1 cellular context compared by ENCODE assay signal in the genomic region with DNA sequence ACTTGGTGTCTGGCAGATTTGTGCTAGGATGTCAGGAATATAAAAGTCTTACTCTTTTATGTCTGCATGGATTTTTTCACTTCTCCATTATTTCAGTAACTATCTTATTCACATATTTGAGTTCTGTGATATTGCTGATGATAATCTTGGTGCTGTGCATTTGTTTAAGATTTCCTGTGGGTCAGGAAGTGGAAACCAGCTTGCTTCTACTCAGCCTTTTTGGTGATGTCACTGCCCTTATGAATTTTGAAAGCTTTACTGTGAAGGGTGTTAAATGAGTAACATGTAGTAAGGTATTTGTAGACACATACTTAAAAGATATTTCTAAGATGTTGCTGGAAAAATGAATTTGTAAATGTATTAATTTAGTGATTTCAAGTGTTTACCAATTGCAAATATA.
TF ChIP-seq lines count a peak whose summit lies in the region.

No MANE protein-coding gene starts in this region.

TF ChIP-seq in GM12878, 131 proteins besides CTCF, POLR2A, EP300 and RAD21 (continued from another document):
- TF ChIP-seq, protein P1, sequence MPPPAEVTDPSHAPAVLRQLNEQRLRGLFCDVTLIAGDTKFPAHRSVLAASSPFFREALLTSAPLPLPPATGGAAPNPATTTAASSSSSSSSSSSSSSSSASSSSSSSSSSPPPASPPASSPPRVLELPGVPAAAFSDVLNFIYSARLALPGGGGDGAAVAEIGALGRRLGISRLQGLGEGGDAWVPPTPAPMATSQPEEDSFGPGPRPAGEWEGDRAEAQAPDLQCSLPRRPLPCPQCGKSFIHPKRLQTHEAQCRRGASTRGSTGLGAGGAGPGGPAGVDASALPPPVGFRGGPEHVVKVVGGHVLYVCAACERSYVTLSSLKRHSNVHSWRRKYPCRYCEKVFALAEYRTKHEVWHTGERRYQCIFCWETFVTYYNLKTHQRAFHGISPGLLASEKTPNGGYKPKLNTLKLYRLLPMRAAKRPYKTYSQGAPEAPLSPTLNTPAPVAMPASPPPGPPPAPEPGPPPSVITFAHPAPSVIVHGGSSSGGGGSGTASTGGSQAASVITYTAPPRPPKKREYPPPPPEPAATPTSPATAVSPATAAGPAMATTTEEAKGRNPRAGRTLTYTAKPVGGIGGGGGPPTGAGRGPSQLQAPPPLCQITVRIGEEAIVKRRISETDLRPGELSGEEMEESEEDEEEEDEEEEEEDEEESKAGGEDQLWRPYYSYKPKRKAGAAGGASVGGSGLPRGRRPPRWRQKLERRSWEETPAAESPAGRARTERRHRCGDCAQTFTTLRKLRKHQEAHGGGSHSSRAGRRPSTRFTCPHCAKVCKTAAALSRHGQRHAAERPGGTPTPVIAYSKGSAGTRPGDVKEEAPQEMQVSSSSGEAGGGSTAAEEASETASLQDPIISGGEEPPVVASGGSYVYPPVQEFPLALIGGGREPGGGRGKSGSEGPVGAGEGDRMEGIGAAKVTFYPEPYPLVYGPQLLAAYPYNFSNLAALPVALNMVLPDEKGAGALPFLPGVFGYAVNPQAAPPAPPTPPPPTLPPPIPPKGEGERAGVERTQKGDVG (CRISPR knock-in tag; IDR thresholded peaks at IDR 0.05), result no peak
- TF ChIP-seq ATF2 (IDR thresholded peaks at IDR 0.05; ENCODE audit: low read length), result 0 out of 2 replicates have a peak, but pooled peaks have one; percentile 46
- TF ChIP-seq SUZ12 (IDR thresholded peaks at IDR 0.05; ENCODE audit: unreplicated experiment), result no peak
- TF ChIP-seq, protein P2, sequence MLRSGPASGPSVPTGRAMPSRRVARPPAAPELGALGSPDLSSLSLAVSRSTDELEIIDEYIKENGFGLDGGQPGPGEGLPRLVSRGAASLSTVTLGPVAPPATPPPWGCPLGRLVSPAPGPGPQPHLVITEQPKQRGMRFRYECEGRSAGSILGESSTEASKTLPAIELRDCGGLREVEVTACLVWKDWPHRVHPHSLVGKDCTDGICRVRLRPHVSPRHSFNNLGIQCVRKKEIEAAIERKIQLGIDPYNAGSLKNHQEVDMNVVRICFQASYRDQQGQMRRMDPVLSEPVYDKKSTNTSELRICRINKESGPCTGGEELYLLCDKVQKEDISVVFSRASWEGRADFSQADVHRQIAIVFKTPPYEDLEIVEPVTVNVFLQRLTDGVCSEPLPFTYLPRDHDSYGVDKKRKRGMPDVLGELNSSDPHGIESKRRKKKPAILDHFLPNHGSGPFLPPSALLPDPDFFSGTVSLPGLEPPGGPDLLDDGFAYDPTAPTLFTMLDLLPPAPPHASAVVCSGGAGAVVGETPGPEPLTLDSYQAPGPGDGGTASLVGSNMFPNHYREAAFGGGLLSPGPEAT (IDR thresholded peaks at IDR 0.05; ENCODE audit: low read depth), result no peak
- TF ChIP-seq ZNF687 (IDR thresholded peaks at IDR 0.05), result no peak
- no peak for TF ChIP-seq MTA2 (IDR thresholded peaks at IDR 0.05; ENCODE audit: low read depth)
- TF ChIP-seq FOXM1 (IDR thresholded peaks at IDR 0.05; ENCODE audit: low read depth, low read length), result no peak
- no peak for TF ChIP-seq LARP7 (IDR thresholded peaks at IDR 0.05)
- no peak for TF ChIP-seq HDAC6 (IDR thresholded peaks at IDR 0.05; ENCODE audit: unreplicated experiment)
- TF ChIP-seq MLLT1 (IDR thresholded peaks at IDR 0.05), result no peak
- no peak for TF ChIP-seq NFYA (IDR thresholded peaks at IDR 0.05; ENCODE audit: borderline replicate concordance, low read depth, low read length)
- no peak for TF ChIP-seq SIX5 (IDR thresholded peaks at IDR 0.05; ENCODE audit: low read depth, low read length, severe bottlenecking)
- TF ChIP-seq POLR2AphosphoS2 (IDR thresholded peaks at IDR 0.05; ENCODE audit: low read depth, low read length), result no peak
